23 cellular contexts compared by ENCODE assay signal in the genomic region with DNA sequence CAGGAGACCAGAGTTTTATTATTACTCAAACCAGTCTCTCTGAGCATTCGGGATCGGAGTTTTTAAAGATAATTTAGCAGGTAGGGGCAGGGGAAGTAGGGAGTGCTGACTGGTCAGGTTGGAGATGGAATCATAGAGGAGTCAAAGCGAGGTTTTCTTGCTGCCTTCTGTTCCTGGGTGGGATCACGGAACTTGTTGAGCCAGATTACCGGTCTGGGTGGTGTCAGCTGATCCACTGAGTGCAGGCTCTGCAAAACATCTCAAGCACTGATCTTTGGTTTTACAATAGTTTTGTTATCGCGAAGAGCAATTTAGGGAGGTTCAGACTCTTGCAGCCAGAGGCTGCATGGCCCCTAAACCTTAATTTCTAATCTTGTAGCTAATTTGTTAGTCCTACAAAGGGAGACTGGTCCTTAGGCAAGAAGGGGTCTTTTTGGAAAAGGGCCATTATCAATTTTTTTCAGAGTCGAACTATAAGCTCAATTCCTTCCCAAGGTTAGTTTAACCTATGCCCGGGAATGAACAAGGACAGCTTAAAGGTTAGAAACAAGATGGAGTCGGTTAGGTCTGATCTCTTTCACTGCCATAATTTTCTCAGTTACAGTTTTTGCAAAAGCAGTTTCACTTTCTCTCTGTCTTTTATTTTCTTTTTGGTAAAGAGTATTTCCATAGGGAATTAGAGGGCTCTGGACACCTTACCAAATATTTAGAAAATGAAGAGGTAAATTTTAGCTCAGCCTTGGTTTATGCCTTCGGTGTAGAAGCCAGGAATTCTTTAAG.
DNase-seq lines count a peak whose midpoint lies in the region; ATAC-seq and TF ChIP-seq lines count a peak whose summit lies in the region.
"Had no signal": no experiment of that assay in that cellular context is flagged by ENCODE, and none has a peak within 500 bp of the region (broad histone marks: within the 10 kb centered on the region; RNA-seq: fewer than 3 reads in every experiment).

No MANE protein-coding gene starts in this region.

- no peaks in the 10 kb centered on the region for H3F3A ChIP-seq in smooth muscle cell (ENCODE audit: low read depth)

- H3K9me3 ChIP-seq in H9 (ENCODE audit: control insufficient read depth, low read depth, low read length): no peaks in the 10 kb centered on the region
- no peaks in the 10 kb centered on the region for H3K9me3 ChIP-seq in iPS-20b (ENCODE audit: insufficient read depth, low read depth, low read length)
- no peaks in the 10 kb centered on the region for H3K9me3 ChIP-seq in smooth muscle cell (replicated peaks; ENCODE audit: low read depth)
- no peaks in the 10 kb centered on the region for H3K9me3 ChIP-seq in heart left ventricle
- H3K9me3 ChIP-seq: gastrocnemius medialis, left ventricle myocardium inferior, testis had no signal

- H2AFZ ChIP-seq in H9 (ENCODE audit: low read length): no peak overlapping the region
- H2AFZ ChIP-seq in smooth muscle cell (ENCODE audit: low read depth): no peak overlapping the region

- H2BK20ac ChIP-seq in H9 (ENCODE audit: low read depth, low read length, poor library complexity, severe bottlenecking): no peak overlapping the region

- H2BK12ac ChIP-seq in H9 (ENCODE audit: insufficient read length, low read depth, low read length): no peak overlapping the region

- H3K27me3 Mint-ChIP-seq in H9 (ENCODE audit: low read depth) (no peaks in the 10 kb centered on the region; the same call in 1 of the 2 replicates), WTC11 (ENCODE audit: low read depth) (no peaks in the 10 kb centered on the region)
- H3K27me3 Mint-ChIP-seq: activated naive CD8-positive, alpha-beta T cell treated with anti-CD3 and anti-CD28 coated beads for 36 hours had no signal

- H3K79me1 ChIP-seq in H9 (ENCODE audit: insufficient read depth, low read depth, low read length, poor library complexity, severe bottlenecking): peaks cover 6% of the 10 kb centered on the region

- H3K79me2 ChIP-seq in H9 (ENCODE audit: insufficient read depth, low read length) (0 out of 2 replicates have a peak, but pooled peaks cover 2% of the 10 kb centered on the region), smooth muscle cell (ENCODE audit: low read depth) (peaks cover 7% of the 10 kb centered on the region)

- H2AK5ac ChIP-seq in H9 (ENCODE audit: insufficient read length, low read length): no peak overlapping the region

- H3K18ac ChIP-seq in H9 (ENCODE audit: insufficient read length, low read depth, low read length): no peak overlapping the region

- no peak overlapping the region for H3K27ac ChIP-seq in H9 (ENCODE audit: insufficient read length, low read depth, low read length)
- peak overlapping the region; percentile 58 for H3K27ac ChIP-seq in iPS-20b (ENCODE audit: low read length)
- no peak overlapping the region for H3K27ac ChIP-seq in smooth muscle cell (ENCODE audit: low read depth)
- H3K27ac ChIP-seq in heart left ventricle: no peak overlapping the region
- H3K27ac ChIP-seq: coronary artery, gastrocnemius medialis, left ventricle myocardium inferior, testis had no signal

- peak overlapping the region in 1 of 2 experiments; percentile 16; a peak in 2 of 5 replicates for H3K4me3 Mint-ChIP-seq in H9
- H3K4me3 Mint-ChIP-seq in WTC11: no peak overlapping the region
- H3K4me3 Mint-ChIP-seq: activated CD8-positive, alpha-beta T cell treated with anti-CD3 and anti-CD28 coated beads, Interleukin-2, amount 10 ng/mL, durations not matched to agents 7 days and 5 days; activated naive CD8-positive, alpha-beta T cell treated with anti-CD3 and anti-CD28 coated beads for 36 hours; T-helper 1 cell treated with Interleukin-12 subunit alpha and Interleukin-12 subunit beta and Interleukin-4 antibody, amounts not matched to agents 30 μg/mL and 1 μg/mL, for 36 hours had no signal

- no peak overlapping the region for H2BK5ac ChIP-seq in H9 (ENCODE audit: insufficient read length, low read length)

- no peaks in the 10 kb centered on the region for H3K27me3 ChIP-seq in H9 (ENCODE audit: insufficient read depth, low read length)
- H3K27me3 ChIP-seq in iPS-20b (ENCODE audit: insufficient read depth, low read length): no peaks in the 10 kb centered on the region
- no peaks in the 10 kb centered on the region for H3K27me3 ChIP-seq in smooth muscle cell (ENCODE audit: low read depth)
- no peaks in the 10 kb centered on the region for H3K27me3 ChIP-seq in heart left ventricle
- H3K27me3 ChIP-seq: gastrocnemius medialis, testis had no signal

- H3K23ac ChIP-seq in H9 (ENCODE audit: insufficient read length, low read depth, low read length): no peak overlapping the region

- H3K36me3 ChIP-seq in iPS-20b (ENCODE audit: insufficient read depth, low read depth, low read length): peaks cover 15% of the 10 kb centered on the region; the same call in 1 of the 2 replicates
- no peaks in the 10 kb centered on the region for H3K36me3 ChIP-seq in smooth muscle cell (ENCODE audit: low read depth)
- H3K36me3 ChIP-seq in heart left ventricle: peaks cover 0 to 23% (median 0%) of the 10 kb centered on the region in 9 donors
- H3K36me3 ChIP-seq: gastrocnemius medialis had no signal

- POLR2A ChIA-PET in WTC11 (lab: Charles Lee): no interaction called here

- H3K27ac Mint-ChIP-seq in H9: peak overlapping the region; percentile 29 to 96 (median 58)
- peak overlapping the region; percentile 92 for H3K27ac Mint-ChIP-seq in WTC11
- H3K27ac Mint-ChIP-seq: activated CD8-positive, alpha-beta T cell treated with anti-CD3 and anti-CD28 coated beads, Interleukin-2, amount 10 ng/mL, durations not matched to agents 7 days and 5 days; activated naive CD8-positive, alpha-beta T cell treated with anti-CD3 and anti-CD28 coated beads for 36 hours; T-helper 1 cell treated with Interleukin-12 subunit alpha and Interleukin-12 subunit beta and Interleukin-4 antibody, amounts not matched to agents 30 μg/mL and 1 μg/mL, for 36 hours had no signal

- no peak overlapping the region for H3K14ac ChIP-seq in H9 (ENCODE audit: insufficient read depth, low read length)

- no peak overlapping the region for H3T11ph ChIP-seq in H9 (ENCODE audit: low read length)

- no peaks in the 10 kb centered on the region for H4K20me1 ChIP-seq in H9 (ENCODE audit: control insufficient read depth, insufficient read depth, insufficient read length)
- H4K20me1 ChIP-seq in smooth muscle cell (ENCODE audit: low read depth): peaks cover 35% of the 10 kb centered on the region

- CTCF ChIA-PET in WTC11 (lab: Charles Lee): interaction anchor here (0.5 to 3.1 kb wide), 3 partner anchors 35 to 304 kb away, joined by 3 to 9 read pairs (median 7); no protein-coding TSS in a partner anchor

- H3K9ac ChIP-seq in H9 (ENCODE audit: extremely low read depth, insufficient read length, low read length) (no peak overlapping the region), iPS-20b (ENCODE audit: low read depth, low read length) (peak overlapping the region; percentile 51; the same call in 1 of the 2 replicates), smooth muscle cell (ENCODE audit: low read depth) (no peak overlapping the region)

- no peak overlapping the region for H2BK120ac ChIP-seq in H9 (ENCODE audit: low read depth, low read length, poor library complexity, severe bottlenecking)

- 0 out of 2 replicates have a peak, but pooled peaks cover 3% of the 10 kb centered on the region for H3K4me1 ChIP-seq in H9 (ENCODE audit: insufficient read depth, low read length)
- peaks cover 25% of the 10 kb centered on the region; the same call in 1 of the 2 replicates for H3K4me1 ChIP-seq in iPS-20b (ENCODE audit: insufficient read depth, low read length)
- no peaks in the 10 kb centered on the region for H3K4me1 ChIP-seq in smooth muscle cell (ENCODE audit: low read depth)
- H3K4me1 ChIP-seq in heart left ventricle: peaks cover 0 to 24% (median 4%) of the 10 kb centered on the region in 12 donors
- H3K4me1 ChIP-seq: testis had no signal

- H3K9me3 Mint-ChIP-seq in H9 (no peaks in the 10 kb centered on the region), WTC11 (peaks cover 4% of the 10 kb centered on the region)
- H3K9me3 Mint-ChIP-seq: activated naive CD8-positive, alpha-beta T cell treated with anti-CD3 and anti-CD28 coated beads for 36 hours; T-helper 1 cell treated with Interleukin-12 subunit alpha and Interleukin-12 subunit beta and Interleukin-4 antibody, amounts not matched to agents 30 μg/mL and 1 μg/mL, for 36 hours had no signal

- TF ChIP-seq CTCF in H9 (conservative IDR thresholded peaks at IDR 0.05) (no peak), WTC11 (IDR thresholded peaks at IDR 0.05) (no peak), smooth muscle cell (IDR thresholded peaks at IDR 0.05; ENCODE audit: borderline replicate concordance, insufficient read depth, poor library complexity, severe bottlenecking) (no peak), heart left ventricle (IDR thresholded peaks at IDR 0.05) (no peak)

- H3K4me1 Mint-ChIP-seq in H9 (peaks cover 39 to 42% of the 10 kb centered on the region in 2 experiments), WTC11 (peaks cover 48% of the 10 kb centered on the region)

- H3K4ac ChIP-seq in H9 (ENCODE audit: low read depth, low read length): no peak overlapping the region

- H3K36me3 Mint-ChIP-seq in H9 (ENCODE audit: insufficient read depth in 1 of 3, low read depth in 3 of 3) (peaks cover 5 to 19% (median 8%) of the 10 kb centered on the region in 3 experiments; a peak in 6 of 7 replicates), WTC11 (peaks cover 8% of the 10 kb centered on the region)
- H3K36me3 Mint-ChIP-seq: activated naive CD8-positive, alpha-beta T cell treated with anti-CD3 and anti-CD28 coated beads for 36 hours had no signal

- no peaks in the 10 kb centered on the region for H3K23me2 ChIP-seq in H9 (ENCODE audit: insufficient read length, low read depth, low read length, poor library complexity, severe bottlenecking)

- DNase-seq in H9: no peak
- DNase-seq in WTC11 (ENCODE audit: low spot score): no peak
- no peak for DNase-seq in smooth muscle cell (lab: John Stamatoyannopoulos, UW; ENCODE audit: unreplicated experiment)
- DNase-seq in GF-D8 (lab: John Stamatoyannopoulos, UW): no peak
- DNase-seq in heart left ventricle: no peak
- DNase-seq in germinal center (ENCODE audit: low spot score): no peak
- DNase-seq: activated CD8-positive, alpha-beta T cell treated with anti-CD3 and anti-CD28 coated beads, Interleukin-2, amount 10 ng/mL, durations not matched to agents 7 days and 5 days; activated naive CD8-positive, alpha-beta T cell treated with anti-CD3 and anti-CD28 coated beads for 36 hours; COR-L47; gastrocnemius medialis; Kasumi-1; left ventricle myocardium inferior; NCI-H1105; NCI-H524; occipital lobe; OCI-M1; SHP77; stimulated activated CD4-positive, alpha-beta T cell treated with anti-CD3 and anti-CD28 coated beads, Interleukin-15, amount 100 ng/mL, for 24 hours; testis had no signal

- no CpG with 5 or more reads among the region's 11 CpGs for WGBS in H9 (ENCODE audit: extremely low coverage, insufficient read length, low lambda C conversion rate)
- 65% methylated on average over 11 of the region's 11 CpGs for WGBS in smooth muscle cell (ENCODE audit: low lambda C conversion rate)
- 79 to 84% (median 81%) methylated on average over 11 of the region's 11 CpGs for WGBS in heart left ventricle, 4 donors

- intact Hi-C loops in heart left ventricle (cut with DNase I): no loop called here

- H3K56ac ChIP-seq in H9 (ENCODE audit: insufficient read length, low read depth, low read length): no peak overlapping the region

- no peak overlapping the region for H4K5ac ChIP-seq in H9 (ENCODE audit: insufficient read length, low read depth, low read length)

- no peak overlapping the region for H4K91ac ChIP-seq in H9 (ENCODE audit: insufficient read length, low read depth, low read length)

- no peak overlapping the region for H2BK15ac ChIP-seq in H9 (ENCODE audit: low read depth, low read length)

- H3K4me2 ChIP-seq in H9 (ENCODE audit: insufficient read depth, insufficient read length, low read length): no peak overlapping the region
- peak overlapping the region; percentile 25 for H3K4me2 ChIP-seq in smooth muscle cell

- no peak overlapping the region for H3K4me3 ChIP-seq in iPS-20b (ENCODE audit: low read length)
- no peak overlapping the region for H3K4me3 ChIP-seq in smooth muscle cell
- no peak overlapping the region for H3K4me3 ChIP-seq in heart left ventricle
- H3K4me3 ChIP-seq: coronary artery, gastrocnemius medialis, left ventricle myocardium inferior, testis had no signal

- no peak overlapping the region for H4K8ac ChIP-seq in H9 (replicated peaks; ENCODE audit: insufficient read length, low read depth, low read length)

- ATAC-seq in WTC11: no peak
- ATAC-seq in GM21515 (IDR thresholded peaks at IDR 0.05; ENCODE audit: unreplicated experiment): no peak
- ATAC-seq in heart left ventricle: no peak
- ATAC-seq: activated CD8-positive, alpha-beta T cell treated with anti-CD3 and anti-CD28 coated beads, Interleukin-2, amount 10 ng/mL, durations not matched to agents 7 days and 5 days; gastrocnemius medialis had no signal

- no peak for TF ChIP-seq POLR2A in heart left ventricle (IDR thresholded peaks at IDR 0.05)
